In the genomic region with DNA sequence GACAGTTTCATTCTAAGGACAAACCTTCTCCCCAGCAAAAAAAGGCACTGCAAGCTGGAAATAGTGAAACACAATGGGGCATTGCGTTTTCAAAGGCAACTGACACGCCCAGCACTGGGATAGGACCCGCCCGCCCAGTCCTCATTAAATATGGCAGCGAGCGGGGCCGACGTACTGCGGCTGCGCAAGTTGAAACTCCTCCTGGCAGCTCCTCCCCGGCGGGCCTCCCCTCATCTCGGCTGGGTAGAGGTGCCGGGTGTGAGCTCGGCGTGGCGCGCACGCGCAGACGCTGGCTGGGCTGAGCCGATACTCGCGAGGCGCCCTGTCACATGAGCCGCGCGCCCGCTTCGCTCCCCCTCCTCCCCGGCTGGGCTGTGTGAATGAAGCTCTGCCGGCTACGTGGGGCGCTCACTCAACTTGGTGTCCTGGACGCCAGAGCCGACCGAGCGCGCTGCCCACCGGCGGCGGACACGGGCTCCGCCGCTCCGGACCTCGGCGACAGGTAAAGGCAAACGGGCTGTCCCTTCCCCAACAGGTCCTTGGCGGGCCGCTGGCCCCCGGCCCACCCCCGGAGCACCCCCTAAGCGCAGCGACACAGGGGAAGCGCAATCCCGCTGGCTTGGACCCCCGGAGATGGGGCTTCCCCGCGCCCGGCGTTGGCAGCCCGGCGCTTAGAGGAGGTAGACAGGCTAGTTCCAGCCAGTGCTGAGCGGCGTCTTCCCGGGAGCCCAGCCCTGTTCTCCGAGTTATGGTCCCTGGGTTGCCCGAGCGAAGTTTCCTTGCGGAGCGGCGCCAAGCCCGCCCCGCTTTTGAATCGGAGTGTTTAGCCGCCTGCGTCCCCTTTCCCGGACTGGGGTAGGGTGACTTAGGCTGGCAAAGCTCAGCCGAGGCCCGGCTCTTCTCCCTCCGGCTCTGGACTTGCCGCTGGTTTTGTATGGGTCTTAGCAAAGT, we compare ENCODE assay signal across 8 cellular contexts. TPM values are rescaled to one million over a fixed set of nuclear protein-coding genes. Genes with fewer than 3 reads are reported as not detected.
DNase-seq lines count a peak whose midpoint lies in the region; ATAC-seq and TF ChIP-seq lines count a peak whose summit lies in the region.

A gene (plus strand): TSS at position 306 of the 951 bp plus-strand sequence. CDS start 2,703 bp downstream, outside the sequence.

- peak within 1 kb of the TSS; percentile 75 for H3K4me3 Mint-ChIP-seq in Caco-2 (ENCODE audit: unreplicated experiment)

- CTCF ChIA-PET in Caco-2 (lab: Charles Lee), result interaction anchor here (0.9 to 1.2 kb wide), 4 partner anchors 39 to 172 kb away, joined by 3 to 4 read pairs (median 3); no protein-coding TSS in a partner anchor

- no peak for TF ChIP-seq CTCF in Caco-2 (IDR thresholded peaks at IDR 0.05; ENCODE audit: insufficient read depth in 1 of 2, low read depth in 1 of 2, low read length in 1 of 2, severe bottlenecking in 1 of 2, unreplicated experiment in 1 of 2)

- no peaks in the 10 kb centered on the region for H3K36me3 ChIP-seq in Caco-2 (ENCODE audit: control insufficient read depth, insufficient read depth, low read length)
- H3K36me3 ChIP-seq in mesodermal cell (ENCODE audit: control insufficient read depth, insufficient read depth, low read length), result peaks cover 21% of the 10 kb centered on the region

- H3K4me1 Mint-ChIP-seq in Caco-2 (ENCODE audit: low read depth, unreplicated experiment), result peaks cover 35% of the 10 kb centered on the region

- H3K9me3 ChIP-seq in Caco-2 (no peaks in the 10 kb centered on the region), mesodermal cell (ENCODE audit: control insufficient read depth, low read length) (no peaks in the 10 kb centered on the region)

- no TSS peak for BruUV-seq in Caco-2 (replicated peaks; lab: Mats Ljungman, UMichigan)

- peak; percentile 96 for ATAC-seq in GM21390 (IDR thresholded peaks at IDR 0.05; ENCODE audit: unreplicated experiment)

- WGBS in mesodermal cell (ENCODE audit: insufficient coverage in 2 of 2), 2 experiments, result 0% methylated on average over 21 to 27 of the region's 83 CpGs

- intact Hi-C loops in Caco-2 (cut with micrococcal nuclease; ENCODE audit: unreplicated experiment), result loop anchor here (2.0 to 5.0 kb wide), 3 partner anchors 44 to 82 kb away; a partner anchor contains a TSS

- no peaks in the 10 kb centered on the region for H3K27me3 ChIP-seq in Caco-2 (replicated peaks; ENCODE audit: control insufficient read depth, insufficient read depth, low read length)

- POLR2A ChIA-PET in Caco-2 (lab: Charles Lee), result interaction anchor here (0.5 to 1.0 kb wide), 2 partner anchors 145 to 964 kb away, joined by 5 to 7 read pairs; no protein-coding TSS in a partner anchor

- peaks cover 29% of the 10 kb centered on the region for H3K36me3 Mint-ChIP-seq in Caco-2 (ENCODE audit: insufficient read depth, unreplicated experiment)

- H3K27ac Mint-ChIP-seq in Caco-2 (ENCODE audit: unreplicated experiment), result peak within 1 kb of the TSS; percentile 77

- H3K4me1 ChIP-seq in Caco-2, result peaks cover 6% of the 10 kb centered on the region; the same call in 1 of the 2 replicates
- peaks cover 17% of the 10 kb centered on the region for H3K4me1 ChIP-seq in mesodermal cell (ENCODE audit: control insufficient read depth, insufficient read depth, low read length, poor library complexity, severe bottlenecking)

- peak within 1 kb of the TSS; percentile 77 for H3K4me3 ChIP-seq in Caco-2 (ENCODE audit: low read depth, low read length)
- peak within 1 kb of the TSS; percentile 72 for H3K4me3 ChIP-seq in mesodermal cell (ENCODE audit: extremely low read depth, insufficient read depth, low read length, poor library complexity, severe bottlenecking)

- H3K27me3 Mint-ChIP-seq in Caco-2 (ENCODE audit: insufficient read depth, unreplicated experiment), result no peaks in the 10 kb centered on the region

- DNase-seq in Caco-2 (peak; percentile 95 to 97), HUDEP-2 (lab: John Stamatoyannopoulos, UW; ENCODE audit: unreplicated experiment in 76 of 76) (peak in 75 of 76 experiments; percentile 16 to 94 (median 87)), NOMO-1 treated with dmso at 0.1 percent for 144 hours (lab: John Stamatoyannopoulos, UW; ENCODE audit: unreplicated experiment) (peak; percentile 87)
- DNase-seq in activated CD8-positive, alpha-beta memory T cell treated with anti-CD3 and anti-CD28 coated beads, Interleukin-2, amount 50 U/mL, for 24 hours (ENCODE audit: extremely low read depth), result peak; percentile 81
- peak; percentile 83 for DNase-seq in stimulated activated CD8-positive, alpha-beta memory T cell treated with anti-CD3 and anti-CD28 coated beads, Interleukin-15, amount 100 ng/mL, for 24 hours (ENCODE audit: low read depth)

- peak within 1 kb of the TSS; percentile 55 for H3K27ac ChIP-seq in mesodermal cell (ENCODE audit: low read depth, low read length, severe bottlenecking)

- in situ Hi-C loops in endometrial microvascular endothelial cells (cut with HindIII; ENCODE audit: inconsistent ontology term, low pct_unique_long_range_greater_than_20kb, low sequenced_read_pairs), result no loop called here

- H3K9me3 Mint-ChIP-seq in Caco-2 (ENCODE audit: unreplicated experiment), result no peaks in the 10 kb centered on the region

RNA-seq across cellular contexts. Expression of the gene that starts here (rescaled TPM):
- total RNA-seq in Caco-2 (2022) (61.0 and 70.0 TPM in 2 replicates), endometrial microvascular endothelial cells (ENCODE audit: inconsistent ontology term) (12.2 TPM)
- polyA plus RNA-seq in mesodermal cell (2013, experiment 1 of 2), result 20.1 TPM
- 18.8 TPM for polyA plus RNA-seq in mesodermal cell (2013, experiment 2 of 2)

Comparison
In these comparisons a context has a peak if more than half of its experiments do, and no peak if none do; other contexts are left out.
1. Peak in every context shown above with its lines: DNase-seq, ATAC-seq, H3K4me3 ChIP-seq and H3K27ac ChIP-seq.